In the genomic region with DNA sequence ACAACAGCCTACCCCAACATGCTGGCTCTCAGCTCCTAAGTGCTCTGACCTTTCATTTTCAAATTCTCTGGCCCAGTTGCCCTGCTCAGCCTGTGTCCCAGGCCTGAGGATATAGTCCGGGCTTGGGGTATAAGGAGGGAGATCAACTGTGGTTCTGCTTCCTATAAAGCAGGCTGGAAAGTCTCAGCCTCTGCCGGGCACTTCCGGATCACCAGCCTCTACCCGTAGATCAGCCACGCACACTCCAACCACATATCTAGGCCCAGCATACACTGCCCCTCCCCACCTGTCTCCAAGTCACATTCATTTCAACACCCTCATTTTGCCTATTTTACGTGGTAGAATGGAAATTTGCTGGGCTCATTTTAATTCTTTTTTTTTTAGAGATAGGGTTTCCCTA, we compare ENCODE assay signal across 15 cellular contexts.
"Had no signal": no experiment of that assay in that cellular context is flagged by ENCODE, and none has a peak within 500 bp of the region (broad histone marks: within the 10 kb centered on the region; RNA-seq: fewer than 3 reads in every experiment).

No MANE protein-coding gene starts in this region.

- ATAC-seq: activated T-cell treated with anti-CD3 and anti-CD28 coated beads, Interleukin-2, amount 50 U/mL, for 72 hours; heart left ventricle; left lung; pancreas had no signal

- H3K27me3 ChIP-seq: ascending aorta, heart left ventricle, left lung, pancreas, tibial artery, vagina had no signal

- H3K4me3 Mint-ChIP-seq: activated CD4-positive, alpha-beta memory T cell treated with anti-CD3 and anti-CD28 coated beads for 36 hours; activated T-cell treated with anti-CD3 and anti-CD28 coated beads, Interleukin-2, amount 50 U/mL, for 72 hours; memory B cell; T-helper 2 cell treated with Interferon-gamma antibody and Interleukin-4, amounts not matched to agents 5 μg/mL and 100 μg/mL, for 36 hours had no signal

- H3K27me3 Mint-ChIP-seq: activated CD4-positive, alpha-beta memory T cell treated with anti-CD3 and anti-CD28 coated beads for 36 hours; memory B cell had no signal

- H3K27ac Mint-ChIP-seq: activated CD4-positive, alpha-beta memory T cell treated with anti-CD3 and anti-CD28 coated beads for 36 hours; activated T-cell treated with anti-CD3 and anti-CD28 coated beads, Interleukin-2, amount 50 U/mL, for 72 hours; T-helper 2 cell treated with Interferon-gamma antibody and Interleukin-4, amounts not matched to agents 5 μg/mL and 100 μg/mL, for 36 hours had no signal

- H3K36me3 ChIP-seq: pancreas had no signal

- H3K36me3 Mint-ChIP-seq: activated CD4-positive, alpha-beta memory T cell treated with anti-CD3 and anti-CD28 coated beads for 36 hours had no signal

- H3K9me3 Mint-ChIP-seq: activated CD4-positive, alpha-beta memory T cell treated with anti-CD3 and anti-CD28 coated beads for 36 hours; activated T-cell treated with anti-CD3 and anti-CD28 coated beads, Interleukin-2, amount 50 U/mL, for 72 hours; memory B cell; T-helper 2 cell treated with Interferon-gamma antibody and Interleukin-4, amounts not matched to agents 5 μg/mL and 100 μg/mL, for 36 hours had no signal

- H3K4me3 ChIP-seq: ascending aorta, heart left ventricle, left lung, pancreas, tibial artery, vagina had no signal

- H3K27ac ChIP-seq: ascending aorta, heart left ventricle, left lung, pancreas, tibial artery, vagina had no signal

- H3K9me3 ChIP-seq: ascending aorta, heart left ventricle, left lung, pancreas, tibial artery, vagina had no signal

- DNase-seq: activated CD4-positive, alpha-beta memory T cell treated with anti-CD3 and anti-CD28 coated beads for 36 hours; activated T-cell treated with anti-CD3 and anti-CD28 coated beads, Interleukin-2, amount 50 U/mL, for 72 hours; heart left ventricle; left lung; pancreas; stimulated activated CD4-positive, alpha-beta T cell treated with anti-CD3 and anti-CD28 coated beads, Interleukin-4, amount 100 ng/mL, for 24 hours; tibial artery had no signal

- FAIRE-seq: bronchial epithelial cell, endothelial cell of umbilical vein, frontal cortex, islet of Langerhans, pancreas had no signal
